ENCODE assay signal across 9 cellular contexts in genomic region chr14:80356413-80356812, GRCh38.
DNase-seq lines count a peak whose midpoint lies in the region; ATAC-seq and TF ChIP-seq lines count a peak whose summit lies in the region.
"Had no signal": no experiment of that assay in that cellular context is flagged by ENCODE, and none has a peak within 500 bp of the region (broad histone marks: within the 10 kb centered on the region; RNA-seq: fewer than 3 reads in every experiment).

No MANE protein-coding gene starts in this region.

- H3K4me1 ChIP-seq in BE2C = no peaks in the 10 kb centered on the region

- DNase-seq in BE2C = no peak
- DNase-seq in RPMI8226 = peak; percentile 6
- peak; percentile 10 for DNase-seq in fibroblast of villous mesenchyme (ENCODE audit: low read depth)
- DNase-seq in SKM-1 (lab: John Stamatoyannopoulos, UW; ENCODE audit: unreplicated experiment) = no peak
- no peak for DNase-seq in GM10266 (ENCODE audit: extremely low spot score)
- no peak for DNase-seq in A172 (ENCODE audit: low spot score)
- DNase-seq in activated T-cell treated with anti-CD3 and anti-CD28 coated beads, Interleukin-2, amount 50 U/mL, for 1 hour = no peak
- DNase-seq: stimulated activated CD4-positive, alpha-beta T cell treated with anti-CD3 and anti-CD28 coated beads, Interleukin-15, amount 100 ng/mL, for 24 hours had no signal

- ATAC-seq in HG03159 (IDR thresholded peaks at IDR 0.05; ENCODE audit: unreplicated experiment) = peak; percentile 49

- no peak overlapping the region for H3K4me3 ChIP-seq in BE2C (ENCODE audit: low read depth, low read length)
- H3K4me3 ChIP-seq in fibroblast of villous mesenchyme (ENCODE audit: low read depth, low read length) = no peak overlapping the region

- H3K27me3 ChIP-seq in BE2C = no peaks in the 10 kb centered on the region; the same call in 1 of the 2 replicates

- H3K36me3 ChIP-seq in BE2C = no peaks in the 10 kb centered on the region

- TF ChIP-seq CTCF in BE2C (IDR thresholded peaks at IDR 0.05; ENCODE audit: low read depth, low read length) (peak; percentile 46), fibroblast of villous mesenchyme (IDR thresholded peaks at IDR 0.05; ENCODE audit: insufficient read depth, low read depth, low read length) (peak; percentile 59), GM10266 (IDR thresholded peaks at IDR 0.05; ENCODE audit: control insufficient read depth, insufficient read depth, low read depth, missing control alignments) (no peak)

- H3K9me3 ChIP-seq in BE2C = no peaks in the 10 kb centered on the region

Comparison
In these comparisons a context has a peak if more than half of its experiments do, and no peak if none do; other contexts are left out.
1. DNase-seq: peak in RPMI8226 (single experiment) and fibroblast of villous mesenchyme (single experiment); none in BE2C (single experiment), SKM-1 (single experiment), GM10266 (single experiment), A172 (single experiment) and activated T-cell treated with anti-CD3 and anti-CD28 coated beads, Interleukin-2, amount 50 U/mL, for 1 hour (single experiment).